Comparison of ENCODE assay signal across 11 cellular contexts in the genomic region with DNA sequence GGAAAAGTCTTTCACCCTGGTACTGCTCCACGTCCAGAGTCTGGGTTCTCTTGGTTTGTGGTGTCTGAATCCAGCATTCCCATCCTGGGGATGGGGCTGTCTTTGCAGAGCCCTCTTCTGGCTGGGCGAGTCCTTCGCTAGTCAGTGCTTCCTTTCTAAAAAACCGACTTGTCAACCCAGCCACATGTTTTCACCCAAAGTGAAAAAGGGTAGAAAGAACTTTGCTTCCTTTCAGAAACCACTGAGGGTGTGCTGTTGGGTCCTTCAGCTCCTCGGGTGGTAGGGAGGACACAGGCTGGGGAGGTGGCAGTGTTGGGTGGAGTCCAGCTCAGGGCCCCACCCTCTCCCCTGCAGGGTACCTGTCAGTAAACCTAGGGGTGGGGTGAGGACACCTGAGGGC. TPM values are rescaled to one million over a fixed set of nuclear protein-coding genes. Genes with fewer than 3 reads are reported as not detected.
DNase-seq lines count a peak whose midpoint lies in the region; ATAC-seq, FAIRE-seq and TF ChIP-seq lines count a peak whose summit lies in the region.
"Not testable (repeated sequence)": the region's sequence is repeated elsewhere in the genome, so short reads cannot be mapped to it uniquely, and the experiment has no call there.
"Had no signal": no experiment of that assay in that cellular context is flagged by ENCODE, and none has a peak within 500 bp of the region (broad histone marks: within the 10 kb centered on the region; RNA-seq: fewer than 3 reads in every experiment).

No MANE protein-coding gene starts in this region.

- peak in 6 of 10 experiments; percentile 5 to 32 (median 24) for DNase-seq in CD4-positive, alpha-beta T cell
- peak; percentile 23 for DNase-seq in activated effector memory CD4-positive, alpha-beta T cell treated with Interleukin-2 at 50 U/mL for 16 hours
- not testable (repeated sequence) for DNase-seq in left cardiac atrium
- DNase-seq in small intestine: peak; percentile 17

- not testable (repeated sequence) for FAIRE-seq in small intestine (lab: Jason Lieb, UNC)

- peak overlapping the region; percentile 41 for H3K9ac ChIP-seq in OCI-LY3 (ENCODE audit: low read length)

- H3K4me1 Mint-ChIP-seq in CD4-positive, alpha-beta T cell (ENCODE audit: low read depth): peaks cover 41% of the 10 kb centered on the region

- POLR2A ChIA-PET in CD4-positive, alpha-beta T cell (lab: Charles Lee): interaction anchor here (1.3 to 2.4 kb wide), 2 partner anchors 14 to 21 kb away, joined by 3 to 12 read pairs; a partner anchor contains a TSS

- peak; percentile 35 for ATAC-seq in CD4-positive, alpha-beta T cell (ENCODE audit: poor library complexity)
- peak; percentile 54 for ATAC-seq in GM19395 (IDR thresholded peaks at IDR 0.05; ENCODE audit: unreplicated experiment)
- ATAC-seq in HG02678 (IDR thresholded peaks at IDR 0.05; ENCODE audit: unreplicated experiment): peak; percentile 49
- ATAC-seq in HG03439 (IDR thresholded peaks at IDR 0.05; ENCODE audit: unreplicated experiment): peak; percentile 62
- ATAC-seq in left cardiac atrium: peak; percentile 12 to 23

- H3K4me2 ChIP-seq in OCI-LY3 (ENCODE audit: low read length): peak overlapping the region; percentile 46

- not testable (repeated sequence) for H3K36me3 ChIP-seq in OCI-LY3 (replicated peaks; ENCODE audit: low read depth, low read length); small intestine (ENCODE audit: control insufficient read depth in 2 of 2, insufficient read depth in 2 of 2, low read length in 2 of 2)

- peak overlapping the region; percentile 51 for H3K4me3 Mint-ChIP-seq in CD4-positive, alpha-beta T cell

- CTCF ChIA-PET in CD4-positive, alpha-beta T cell (lab: Charles Lee): interaction anchor here (0.8 kb wide), 2 partner anchors 10 to 14 kb away, joined by 3 to 4 read pairs; a partner anchor contains a TSS

- H4K20me1 ChIP-seq in OCI-LY3 (ENCODE audit: insufficient read depth, low read length): not testable (repeated sequence)

- not testable (repeated sequence) for TF ChIP-seq CTCF in CD4-positive, alpha-beta T cell (IDR thresholded peaks at IDR 0.05); OCI-LY3 (IDR thresholded peaks at IDR 0.05; ENCODE audit: low read depth, low read length)

- not testable (repeated sequence) for H3K9me3 ChIP-seq in CD4-positive, alpha-beta T cell (ENCODE audit: control insufficient read depth, low read length); OCI-LY3 (ENCODE audit: insufficient read depth, low read length); small intestine (ENCODE audit: control insufficient read depth, low read depth)

- not testable (repeated sequence) for H3K27me3 Mint-ChIP-seq in CD4-positive, alpha-beta T cell

- H3K36me3 Mint-ChIP-seq in CD4-positive, alpha-beta T cell (ENCODE audit: low read depth): not testable (repeated sequence)

- peak overlapping the region; percentile 80 for H3K27ac ChIP-seq in CD4-positive, alpha-beta T cell (ENCODE audit: low read depth, low read length)
- H3K27ac ChIP-seq in OCI-LY3 (ENCODE audit: low read length) (peak overlapping the region; percentile 73), small intestine (ENCODE audit: low read depth in 1 of 2, low read length in 1 of 2) (peak overlapping the region in 1 of 2 donors; percentile 50)

- not testable (repeated sequence) for H3K27me3 ChIP-seq in CD4-positive, alpha-beta T cell (ENCODE audit: control insufficient read depth, insufficient read depth, low read length); OCI-LY3 (ENCODE audit: low read depth, low read length); small intestine (ENCODE audit: control insufficient read depth in 2 of 2, insufficient read depth in 2 of 2, low read length in 2 of 2)

- H3K4me3 ChIP-seq in OCI-LY3 (ENCODE audit: low read length); small intestine (ENCODE audit: low read depth in 1 of 2, low read length in 2 of 2): not testable (repeated sequence)

- H2AFZ ChIP-seq in OCI-LY3 (ENCODE audit: low read depth, low read length): not testable (repeated sequence)

- H3K9me3 Mint-ChIP-seq in CD4-positive, alpha-beta T cell: not testable (repeated sequence)

- 17 to 45% (median 41%) methylated on average over 2 to 5 of the region's 5 CpGs for WGBS in small intestine, 3 donors

- H3K4me1 ChIP-seq in OCI-LY3 (ENCODE audit: low read length): peaks cover 33% of the 10 kb centered on the region
- not testable (repeated sequence) for H3K4me1 ChIP-seq in small intestine (ENCODE audit: control insufficient read depth in 2 of 2, insufficient read depth in 1 of 2, low read depth in 1 of 2, low read length in 1 of 2)

- H3K27ac Mint-ChIP-seq in CD4-positive, alpha-beta T cell: peak overlapping the region; percentile 88

- intact Hi-C loops in CD4-positive, alpha-beta T cell (cut with DNase I, micrococcal nuclease); left cardiac atrium (cut with DNase I): not testable (repeated sequence)

- H3K79me2 ChIP-seq in OCI-LY3 (ENCODE audit: low read length): not testable (repeated sequence)

RNA-seq across cellular contexts. Expression of a gene that starts 14.9 kb away (rescaled TPM):
- total RNA-seq in CD4-positive, alpha-beta T cell: 10 to 100 TPM; 63.1 to 68.5 TPM
- total RNA-seq in left cardiac atrium: 10 to 100 TPM; 20.0 to 23.6 TPM
- polyA plus RNA-seq in small intestine: 10 to 100 TPM; 21.5 to 30.6 (median 28.9) TPM

RNA-seq across cellular contexts. Expression of a gene that starts 20.8 kb away (rescaled TPM):
- total RNA-seq in CD4-positive, alpha-beta T cell: 100 to 1,000 TPM; 256 to 260 TPM
- 10 to 100 TPM; 65.9 to 75.6 TPM for total RNA-seq in left cardiac atrium
- polyA plus RNA-seq in small intestine: 10 to 100 TPM; 21.7 to 41.1 (median 31.3) TPM

RNA-seq across cellular contexts. Expression of a gene that starts 23.8 kb away (rescaled TPM):
- total RNA-seq in CD4-positive, alpha-beta T cell: not detected
- total RNA-seq in left cardiac atrium: not detected
- polyA plus RNA-seq in small intestine: not detected
- total RNA-seq: mammary epithelial cell, SJCRH30 had no signal
- polyA plus RNA-seq: adipose tissue, mammary epithelial cell had no signal
